ENCODE assay signal across 34 cellular contexts in genomic region chr5:56361398-56361797, GRCh38.
"Had no signal": no experiment of that assay in that cellular context is flagged by ENCODE, and none has a peak within 500 bp of the region (broad histone marks: within the 10 kb centered on the region; RNA-seq: fewer than 3 reads in every experiment).

No MANE protein-coding gene starts in this region.

- ATAC-seq: activated naive CD4-positive, alpha-beta T cell treated with anti-CD3 and anti-CD28 coated beads, Interleukin-2, amount 50 U/mL, for 72 hours; activated T-cell treated with anti-CD3 and anti-CD28 coated beads, Interleukin-2, amount 50 U/mL, for 72 hours; body of pancreas; effector memory CD8-positive, alpha-beta T cell; foreskin keratinocyte; gastrocnemius medialis; heart left ventricle; T-cell; WTC11 had no signal

- H3K27me3 Mint-ChIP-seq: activated CD4-positive, alpha-beta memory T cell treated with anti-CD3 and anti-CD28 coated beads, Interleukin-2, amount 10 ng/mL, durations not matched to agents 7 days and 5 days; activated CD4-positive, alpha-beta T cell treated with anti-CD3 and anti-CD28 coated beads, Interleukin-2, amount 10 ng/mL, durations not matched to agents 7 days and 5 days; activated T-cell treated with anti-CD3 and anti-CD28 coated beads, Interleukin-2, amount 50 U/mL, for 24 hours; T-cell had no signal

- H3K4me1 ChIP-seq: colonic mucosa had no signal

- H3K27ac Mint-ChIP-seq: activated CD4-positive, alpha-beta memory T cell treated with anti-CD3 and anti-CD28 coated beads, Interleukin-2, amount 10 ng/mL, durations not matched to agents 7 days and 5 days; activated CD4-positive, alpha-beta T cell treated with anti-CD3 and anti-CD28 coated beads, Interleukin-2, amount 10 ng/mL, durations not matched to agents 7 days and 5 days; activated naive CD4-positive, alpha-beta T cell treated with anti-CD3 and anti-CD28 coated beads, Interleukin-2, amount 10 ng/mL, durations not matched to agents 7 days and 5 days; activated naive CD4-positive, alpha-beta T cell treated with anti-CD3 and anti-CD28 coated beads, Interleukin-2, amount 50 U/mL, for 72 hours; activated naive CD8-positive, alpha-beta T cell treated with anti-CD3 and anti-CD28 coated beads, Interleukin-2, amount 10 ng/mL, durations not matched to agents 7 days and 5 days; activated T-cell treated with anti-CD3 and anti-CD28 coated beads, Interleukin-2, amount 50 U/mL, for 24 hours; activated T-cell treated with anti-CD3 and anti-CD28 coated beads, Interleukin-2, amount 50 U/mL, for 72 hours; effector memory CD8-positive, alpha-beta T cell; T-cell; T-helper 1 cell treated with Interleukin-12 subunit alpha and Interleukin-12 subunit beta and Interleukin-4 antibody, amounts not matched to agents 30 μg/mL and 1 μg/mL, for 36 hours; WTC11 had no signal

- H3K9me3 ChIP-seq: body of pancreas, colonic mucosa, esophagus muscularis mucosa, gastrocnemius medialis, heart left ventricle had no signal

- H3K36me3 Mint-ChIP-seq: activated naive CD8-positive, alpha-beta T cell treated with anti-CD3 and anti-CD28 coated beads, Interleukin-2, amount 10 ng/mL, durations not matched to agents 7 days and 5 days; T-cell; WTC11 had no signal

- H3K36me3 ChIP-seq: cardiac muscle cell, colonic mucosa, esophagus muscularis mucosa, gastrocnemius medialis, heart left ventricle had no signal

- H3K4me1 Mint-ChIP-seq: activated CD4-positive, alpha-beta memory T cell treated with anti-CD3 and anti-CD28 coated beads, Interleukin-2, amount 10 ng/mL, durations not matched to agents 7 days and 5 days; activated CD4-positive, alpha-beta T cell treated with anti-CD3 and anti-CD28 coated beads, Interleukin-2, amount 10 ng/mL, durations not matched to agents 7 days and 5 days; activated naive CD4-positive, alpha-beta T cell treated with anti-CD3 and anti-CD28 coated beads, Interleukin-2, amount 10 ng/mL, durations not matched to agents 7 days and 5 days had no signal

- H3K27ac ChIP-seq: body of pancreas, cardiac muscle cell, colonic mucosa, esophagus muscularis mucosa, foreskin keratinocyte, gastrocnemius medialis, heart left ventricle, VCaP had no signal

- H3K9me3 Mint-ChIP-seq: activated CD4-positive, alpha-beta memory T cell treated with anti-CD3 and anti-CD28 coated beads, Interleukin-2, amount 10 ng/mL, durations not matched to agents 7 days and 5 days; activated naive CD4-positive, alpha-beta T cell treated with anti-CD3 and anti-CD28 coated beads, Interleukin-2, amount 10 ng/mL, durations not matched to agents 7 days and 5 days; activated T-cell treated with anti-CD3 and anti-CD28 coated beads, Interleukin-2, amount 50 U/mL, for 24 hours; T-helper 1 cell treated with Interleukin-12 subunit alpha and Interleukin-12 subunit beta and Interleukin-4 antibody, amounts not matched to agents 30 μg/mL and 1 μg/mL, for 36 hours; WTC11 had no signal

- H3K27me3 ChIP-seq: body of pancreas, cardiac muscle cell, colonic mucosa, esophagus muscularis mucosa, foreskin keratinocyte, gastrocnemius medialis, heart left ventricle had no signal

- H3K4me3 ChIP-seq: body of pancreas, cardiac muscle cell, colonic mucosa, esophagus muscularis mucosa, gastrocnemius medialis, heart left ventricle had no signal

- DNase-seq: activated CD4-positive, alpha-beta memory T cell treated with anti-CD3 and anti-CD28 coated beads, Interleukin-2, amount 10 ng/mL, durations not matched to agents 7 days and 5 days; activated CD4-positive, alpha-beta T cell treated with anti-CD3 and anti-CD28 coated beads for 1 hour; activated CD4-positive, alpha-beta T cell treated with anti-CD3 and anti-CD28 coated beads for 4 hours; activated CD4-positive, alpha-beta T cell treated with anti-CD3 and anti-CD28 coated beads, Interleukin-2, amount 10 ng/mL, durations not matched to agents 7 days and 5 days; activated CD4-positive, alpha-beta T cell treated with anti-CD3 and anti-CD28 coated beads, Interleukin-2, amount 50 U/mL, for 4 hours; activated CD8-positive, alpha-beta memory T cell treated with anti-CD3 and anti-CD28 coated beads, Interleukin-2, amount 50 U/mL, for 48 hours; activated gamma-delta T cell; activated naive CD4-positive, alpha-beta T cell; activated naive CD4-positive, alpha-beta T cell treated with anti-CD3 and anti-CD28 coated beads, Interleukin-2, amount 10 ng/mL, durations not matched to agents 7 days and 5 days; activated naive CD8-positive, alpha-beta T cell treated with anti-CD3 and anti-CD28 coated beads, Interleukin-2, amount 10 ng/mL, durations not matched to agents 7 days and 5 days; activated T-cell treated with anti-CD3 and anti-CD28 coated beads for 4 hours; activated T-cell treated with anti-CD3 and anti-CD28 coated beads, Interleukin-2, amount 50 U/mL, for 24 hours; activated T-cell treated with anti-CD3 and anti-CD28 coated beads, Interleukin-2, amount 50 U/mL, for 72 hours; amygdala; aorta; body of pancreas; central memory CD4-positive, alpha-beta T cell; cerebellar nuclear complex; colonic mucosa; effector CD4-positive, alpha-beta T cell; effector memory CD8-positive, alpha-beta T cell; erythroblast; foreskin keratinocyte; gastrocnemius medialis; glutamatergic neuron; heart left ventricle; T-cell; T-helper 9 cell had no signal

- H3K4me3 Mint-ChIP-seq: activated CD4-positive, alpha-beta memory T cell treated with anti-CD3 and anti-CD28 coated beads, Interleukin-2, amount 10 ng/mL, durations not matched to agents 7 days and 5 days; activated CD4-positive, alpha-beta T cell treated with anti-CD3 and anti-CD28 coated beads, Interleukin-2, amount 10 ng/mL, durations not matched to agents 7 days and 5 days; activated naive CD4-positive, alpha-beta T cell treated with anti-CD3 and anti-CD28 coated beads, Interleukin-2, amount 10 ng/mL, durations not matched to agents 7 days and 5 days; activated naive CD8-positive, alpha-beta T cell treated with anti-CD3 and anti-CD28 coated beads, Interleukin-2, amount 10 ng/mL, durations not matched to agents 7 days and 5 days; activated T-cell treated with anti-CD3 and anti-CD28 coated beads, Interleukin-2, amount 50 U/mL, for 24 hours; activated T-cell treated with anti-CD3 and anti-CD28 coated beads, Interleukin-2, amount 50 U/mL, for 72 hours; effector memory CD8-positive, alpha-beta T cell; T-cell; T-helper 1 cell treated with Interleukin-12 subunit alpha and Interleukin-12 subunit beta and Interleukin-4 antibody, amounts not matched to agents 30 μg/mL and 1 μg/mL, for 36 hours; WTC11 had no signal
